In genomic region chr9:125277411-125277810, GRCh38 we compare ENCODE assay signal across 23 cellular contexts. TPM values are rescaled to one million over a fixed set of nuclear protein-coding genes. Genes with fewer than 3 reads are reported as not detected.
DNase-seq lines count a peak whose midpoint lies in the region; ATAC-seq, FAIRE-seq and TF ChIP-seq lines count a peak whose summit lies in the region.
"Had no signal": no experiment of that assay in that cellular context is flagged by ENCODE, and none has a peak within 500 bp of the region (broad histone marks: within the 10 kb centered on the region; RNA-seq: fewer than 3 reads in every experiment).

No MANE protein-coding gene starts in this region.

- H2BK12ac ChIP-seq in mesenchymal stem cell (ENCODE audit: low read length in 2 of 2) = no peak overlapping the region

- peaks cover 8% of the 10 kb centered on the region for H3K4me1 Mint-ChIP-seq in WTC11
- H3K4me1 Mint-ChIP-seq in T-helper 17 cell = peaks cover 14% of the 10 kb centered on the region

- no peak overlapping the region for H4K8ac ChIP-seq in mesenchymal stem cell (ENCODE audit: low read length)

- in situ Hi-C loops in HepG2 (cut with HindIII; ENCODE audit: extremely low pct_ligation_motif_present, low pct_unique_long_range_greater_than_20kb) = no loop called here

- H3K4ac ChIP-seq in mesenchymal stem cell (ENCODE audit: low read depth in 1 of 2, low read length in 2 of 2) = no peak overlapping the region

- H3K27ac Mint-ChIP-seq in WTC11 = peak overlapping the region; percentile 44; the same call in 1 of the 2 replicates
- H3K27ac Mint-ChIP-seq in T-helper 17 cell = no peak overlapping the region
- H3K27ac Mint-ChIP-seq: CD4-positive, alpha-beta memory T cell; HFFc6 had no signal

- no peaks in the 10 kb centered on the region for H3K9me3 Mint-ChIP-seq in WTC11
- H3K9me3 Mint-ChIP-seq: CD4-positive, alpha-beta memory T cell; HFFc6 had no signal

- no peak overlapping the region for H4K91ac ChIP-seq in mesenchymal stem cell (ENCODE audit: low read length)

- H3K9me3 ChIP-seq in HepG2 (ENCODE audit: low read length) (no peaks in the 10 kb centered on the region), right lobe of liver (no peaks in the 10 kb centered on the region), mesenchymal stem cell (ENCODE audit: control insufficient read depth, low read length) (no peaks in the 10 kb centered on the region), T-helper 17 cell (ENCODE audit: control insufficient read depth, low read length, poor library complexity, severe bottlenecking) (no peaks in the 10 kb centered on the region)
- H3K9me3 ChIP-seq: HAP-1 had no signal

- no TSS peak for BruUV-seq in HepG2 (replicated peaks; lab: Mats Ljungman, UMichigan)

- TF ChIP-seq CTCF in HepG2 (CRISPR knock-in tag; IDR thresholded peaks at IDR 0.05) (no peak), right lobe of liver (IDR thresholded peaks at IDR 0.05) (no peak), WTC11 (IDR thresholded peaks at IDR 0.05) (no peak)

- H3K18ac ChIP-seq in mesenchymal stem cell (ENCODE audit: low read depth in 1 of 2, low read length in 2 of 2) = no peak overlapping the region

- H3K27me3 Mint-ChIP-seq in WTC11 (ENCODE audit: low read depth) = no peaks in the 10 kb centered on the region
- H3K27me3 Mint-ChIP-seq in T-helper 17 cell = no peaks in the 10 kb centered on the region
- H3K27me3 Mint-ChIP-seq: CD4-positive, alpha-beta memory T cell had no signal

- H3K27me3 ChIP-seq in HepG2 (ENCODE audit: control insufficient read depth in 1 of 2, insufficient read depth in 2 of 2, low read length in 2 of 2) (no peaks in the 10 kb centered on the region), right lobe of liver (no peaks in the 10 kb centered on the region), mesenchymal stem cell (ENCODE audit: control insufficient read depth in 1 of 2, insufficient read depth in 1 of 2, low read length in 2 of 2) (no peaks in the 10 kb centered on the region)

- H2BK5ac ChIP-seq in mesenchymal stem cell (ENCODE audit: low read depth, low read length, poor library complexity, severe bottlenecking) = no peak overlapping the region

- no peak overlapping the region for H3K14ac ChIP-seq in mesenchymal stem cell (ENCODE audit: low read length in 2 of 2)

- TF ChIP-seq RAD21 in HepG2 (CRISPR knock-in tag; IDR thresholded peaks at IDR 0.05) = no peak

- no peak for TF ChIP-seq POLR2A in HepG2 (IDR thresholded peaks at IDR 0.05; ENCODE audit: insufficient read depth in 1 of 2, low read depth in 2 of 2, low read length in 2 of 2)
- no peak for TF ChIP-seq POLR2A in right lobe of liver (IDR thresholded peaks at IDR 0.05)

- TF ChIP-seq EP300 in HepG2 (IDR thresholded peaks at IDR 0.05; ENCODE audit: low read depth in 2 of 2, low read length in 2 of 2) = no peak
- TF ChIP-seq EP300 in HepG2 (CRISPR knock-in tag; IDR thresholded peaks at IDR 0.05; ENCODE audit: borderline replicate concordance) = no peak

- H2BK15ac ChIP-seq in mesenchymal stem cell (ENCODE audit: low read depth, poor library complexity, severe bottlenecking) = no peak overlapping the region

- DNase-seq in HepG2 (ENCODE audit: low spot score) (no peak), right lobe of liver (no peak), WTC11 (ENCODE audit: low spot score) (no peak), mesenchymal stem cell (no peak), NCI-H1105 (lab: John Stamatoyannopoulos, UW) (no peak), T-helper 17 cell (no peak)
- DNase-seq: C1 segment of cervical spinal cord; CD4-positive, alpha-beta memory T cell; COR-L47; DMS 273 treated with DMSO at 0.1 percent for 48 hours; DMS79; EL; GDM1; GOT3; HFFc6 had no signal

- H3K79me2 ChIP-seq in HepG2 (ENCODE audit: insufficient read depth, low read length) = peaks cover 82% of the 10 kb centered on the region

- H3K4me3 Mint-ChIP-seq in WTC11 (no peak overlapping the region), T-helper 17 cell (no peak overlapping the region)
- H3K4me3 Mint-ChIP-seq: CD4-positive, alpha-beta memory T cell; HFFc6 had no signal

- no peak overlapping the region for H2AK5ac ChIP-seq in mesenchymal stem cell (ENCODE audit: low read length, severe bottlenecking)

- H3K9ac ChIP-seq in HepG2 (ENCODE audit: insufficient read depth, low read depth, low read length) (no peak overlapping the region), mesenchymal stem cell (ENCODE audit: low read length) (no peak overlapping the region)

- H3K36me3 ChIP-seq in HepG2 (replicated peaks in 1 of 2; ENCODE audit: control insufficient read depth in 1 of 2, insufficient read depth in 2 of 2, low read length in 2 of 2) = peaks cover 0 to 4% of the 10 kb centered on the region in 2 experiments; a peak in 1 of 5 replicates
- H3K36me3 ChIP-seq in right lobe of liver = no peaks in the 10 kb centered on the region
- peaks cover 0 to 4% of the 10 kb centered on the region in 2 experiments for H3K36me3 ChIP-seq in mesenchymal stem cell (ENCODE audit: control insufficient read depth in 1 of 2, insufficient read depth in 2 of 2, low read depth in 1 of 2, low read length in 2 of 2)
- H3K36me3 ChIP-seq: HAP-1 had no signal

- intact Hi-C loops in HepG2 (cut with micrococcal nuclease; ENCODE audit: unreplicated experiment) (no loop called here), right lobe of liver (cut with DNase I) (no loop called here)

- FAIRE-seq in HepG2 (lab: Jason Lieb, UNC) = no peak
- FAIRE-seq: A204.1, D721Med, GM12891, GM18507, H54 had no signal

- POLR2A ChIA-PET in HepG2 (lab: Yijun Ruan, JAX) (interaction anchor here (1.1 to 2.0 kb wide), 2 partner anchors 16 to 36 kb away, joined by 4 to 11 read pairs; partner anchors contain the start of genes GAPVD1 and HSPA5), WTC11 (lab: Charles Lee) (no interaction called here)

- CTCF ChIA-PET in HepG2 (lab: Yijun Ruan, JAX; ENCODE audit: low intra/inter-chr PET ratio, low total read pairs) (no interaction called here), WTC11 (lab: Charles Lee) (interaction anchor here (0.6 kb wide), 1 partner anchor 27 kb away, joined by 3 read pairs; no protein-coding TSS in a partner anchor)

- H3K36me3 Mint-ChIP-seq in WTC11 (no peaks in the 10 kb centered on the region), T-helper 17 cell (ENCODE audit: low read depth) (peaks cover 2% of the 10 kb centered on the region)

- no peak overlapping the region for H3K23ac ChIP-seq in mesenchymal stem cell (ENCODE audit: low read length in 2 of 2)

- peaks cover 3% of the 10 kb centered on the region for H3K79me1 ChIP-seq in mesenchymal stem cell (replicated peaks; ENCODE audit: low read length, poor library complexity, severe bottlenecking)

- no peak overlapping the region for H2BK120ac ChIP-seq in mesenchymal stem cell (ENCODE audit: low read depth, low read length)

- no peak overlapping the region for H3K4me3 ChIP-seq in HepG2 (replicated peaks in 1 of 3; ENCODE audit: insufficient read depth in 1 of 3, low read depth in 2 of 3, low read length in 3 of 3)
- no peak overlapping the region for H3K4me3 ChIP-seq in right lobe of liver
- H3K4me3 ChIP-seq in mesenchymal stem cell (ENCODE audit: insufficient read depth in 1 of 2, low read depth in 1 of 2, low read length in 2 of 2) = no peak overlapping the region
- H3K4me3 ChIP-seq: HAP-1 had no signal

- H3K27ac ChIP-seq in HepG2 (ENCODE audit: extremely low read length, insufficient read depth, low read length) (no peak overlapping the region), right lobe of liver (no peak overlapping the region), mesenchymal stem cell (ENCODE audit: low read length, poor library complexity, severe bottlenecking) (peak overlapping the region; percentile 33)
- H3K27ac ChIP-seq: 22Rv1 had no signal

- ATAC-seq in HepG2 (no peak), right lobe of liver (no peak), WTC11 (no peak), GM21447 (IDR thresholded peaks at IDR 0.05; ENCODE audit: unreplicated experiment) (no peak), T-helper 17 cell (no peak)

- no peaks in the 10 kb centered on the region; the same call in 1 of the 2 replicates for H4K20me1 ChIP-seq in HepG2 (ENCODE audit: insufficient read depth, low read length)

- H2AFZ ChIP-seq in HepG2 (ENCODE audit: low read length) (no peak overlapping the region), mesenchymal stem cell (ENCODE audit: low read depth, low read length) (no peak overlapping the region)

- peaks cover 49% of the 10 kb centered on the region for H3K4me1 ChIP-seq in HepG2 (ENCODE audit: insufficient read depth, low read length)
- peaks cover 0 to 25% (median 12%) of the 10 kb centered on the region in 4 donors for H3K4me1 ChIP-seq in right lobe of liver
- peaks cover 18% of the 10 kb centered on the region for H3K4me1 ChIP-seq in mesenchymal stem cell (ENCODE audit: control insufficient read depth, insufficient read depth, low read depth, low read length)

- H3K4me2 ChIP-seq in HepG2 (ENCODE audit: low read depth, low read length) (no peak overlapping the region), mesenchymal stem cell (ENCODE audit: low read length, poor library complexity, severe bottlenecking) (no peak overlapping the region)

RNA-seq across cellular contexts. Expression of gene GAPVD1, which starts 15.8 kb away (rescaled TPM):
- total RNA-seq in HepG2 (2016; rRNA removed; fragmentation: Illumina TruSeq; extraction: Trizol) (33.2 and 47.0 TPM in 2 replicates), right lobe of liver (10 to 100 TPM; 15.7 to 24.1 (median 21.1) TPM), WTC11 (2021) (33.3 to 34.0 TPM (median 33.8 TPM) in 3 replicates), T-helper 17 cell (10 to 100 TPM; 67.1 to 76.4 TPM)
- 14.6 and 17.1 TPM in 2 replicates for total RNA-seq in HepG2 (2016; cell fraction: cytosol; rRNA removed; fragmentation: Illumina TruSeq; extraction: Trizol; ENCODE audit: low read depth)
- total RNA-seq in HepG2 (2016; cell fraction: insoluble cytoplasmic fraction; rRNA removed; fragmentation: Illumina TruSeq; extraction: Trizol) = 32.1 and 41.4 TPM in 2 replicates
- 14.1 and 14.7 TPM in 2 replicates for total RNA-seq in HepG2 (2016; cell fraction: membrane; rRNA removed; fragmentation: Illumina TruSeq; extraction: Trizol)
- total RNA-seq in HepG2 (2016; cell fraction: nucleus; rRNA removed; fragmentation: Illumina TruSeq; extraction: Trizol) = 39.6 and 45.1 TPM in 2 replicates
- polyA plus RNA-seq in HepG2 (2011; rRNA removed) = 9.4 and 11.1 TPM in 2 replicates
- polyA plus RNA-seq in HepG2 (2011; cell fraction: cytosol; rRNA removed) = 4.5 and 7.1 TPM in 2 replicates
- polyA plus RNA-seq in HepG2 (2011; cell fraction: nucleus; rRNA removed) = 15.4 and 18.2 TPM in 2 replicates
- 14.1 and 14.6 TPM in 2 replicates for polyA plus RNA-seq in HepG2 (2012)
- 0.40 and 0.53 TPM in 2 replicates for polyA plus RNA-seq in HepG2 (2016; cell fraction: cytosol; fragmentation: Illumina TruSeq; extraction: Trizol; ENCODE audit: low read depth)
- polyA plus RNA-seq in HepG2 (2016; cell fraction: insoluble cytoplasmic fraction; fragmentation: Illumina TruSeq; extraction: Trizol; ENCODE audit: low read depth) = 16.0 and 18.1 TPM in 2 replicates
- polyA plus RNA-seq in HepG2 (2016; cell fraction: membrane; fragmentation: Illumina TruSeq; extraction: Trizol; ENCODE audit: low read depth) = 1.4 and 1.7 TPM in 2 replicates
- polyA plus RNA-seq in HepG2 (2016; cell fraction: nucleus; fragmentation: Illumina TruSeq; extraction: Trizol; ENCODE audit: insufficient read depth, low read depth) = 21.3 and 26.6 TPM in 2 replicates
- 22.4 and 55.2 TPM in 2 replicates for polyA minus RNA-seq in HepG2 (2011; rRNA and poly(A)+ RNA removed; ENCODE audit: low replicate concordance)
- 24.6 and 33.5 TPM in 2 replicates for polyA minus RNA-seq in HepG2 (2011; cell fraction: cytosol; rRNA and poly(A)+ RNA removed)
- 59.9 and 66.5 TPM in 2 replicates for polyA minus RNA-seq in HepG2 (2011; cell fraction: nucleus; rRNA and poly(A)+ RNA removed)
- polyA plus RNA-seq in mesenchymal stem cell (2013, experiment 1 of 2) = 19.1 TPM
- 18.8 TPM for polyA plus RNA-seq in mesenchymal stem cell (2013, experiment 2 of 2)

RNA-seq across cellular contexts. Expression of gene HSPA5, which starts 36.3 kb away (rescaled TPM):
- total RNA-seq in HepG2 (2016; rRNA removed; fragmentation: Illumina TruSeq; extraction: Trizol) (170 and 201 TPM in 2 replicates), right lobe of liver (100 to 1,000 TPM; 240 to 359 (median 259) TPM), WTC11 (2021) (224 to 357 TPM (median 224 TPM) in 3 replicates), T-helper 17 cell (100 to 1,000 TPM; 224 to 229 TPM)
- 11.3 and 12.9 TPM in 2 replicates for total RNA-seq in HepG2 (2016; cell fraction: cytosol; rRNA removed; fragmentation: Illumina TruSeq; extraction: Trizol; ENCODE audit: low read depth)
- 150 and 197 TPM in 2 replicates for total RNA-seq in HepG2 (2016; cell fraction: insoluble cytoplasmic fraction; rRNA removed; fragmentation: Illumina TruSeq; extraction: Trizol)
- 29.2 and 35.2 TPM in 2 replicates for total RNA-seq in HepG2 (2016; cell fraction: membrane; rRNA removed; fragmentation: Illumina TruSeq; extraction: Trizol)
- total RNA-seq in HepG2 (2016; cell fraction: nucleus; rRNA removed; fragmentation: Illumina TruSeq; extraction: Trizol) = 348 and 388 TPM in 2 replicates
- 187 and 206 TPM in 2 replicates for polyA plus RNA-seq in HepG2 (2011; rRNA removed)
- polyA plus RNA-seq in HepG2 (2011; cell fraction: cytosol; rRNA removed) = 150 and 201 TPM in 2 replicates
- polyA plus RNA-seq in HepG2 (2011; cell fraction: nucleus; rRNA removed) = 105 and 114 TPM in 2 replicates
- 378 and 476 TPM in 2 replicates for polyA plus RNA-seq in HepG2 (2012)
- polyA plus RNA-seq in HepG2 (2016; cell fraction: cytosol; fragmentation: Illumina TruSeq; extraction: Trizol; ENCODE audit: low read depth) = 23.2 and 24.9 TPM in 2 replicates
- 263 and 283 TPM in 2 replicates for polyA plus RNA-seq in HepG2 (2016; cell fraction: insoluble cytoplasmic fraction; fragmentation: Illumina TruSeq; extraction: Trizol; ENCODE audit: low read depth)
- polyA plus RNA-seq in HepG2 (2016; cell fraction: membrane; fragmentation: Illumina TruSeq; extraction: Trizol; ENCODE audit: low read depth) = 33.1 and 41.5 TPM in 2 replicates
- polyA plus RNA-seq in HepG2 (2016; cell fraction: nucleus; fragmentation: Illumina TruSeq; extraction: Trizol; ENCODE audit: insufficient read depth, low read depth) = 733 and 789 TPM in 2 replicates
- 133 and 284 TPM in 2 replicates for polyA minus RNA-seq in HepG2 (2011; rRNA and poly(A)+ RNA removed; ENCODE audit: low replicate concordance)
- 290 and 324 TPM in 2 replicates for polyA minus RNA-seq in HepG2 (2011; cell fraction: cytosol; rRNA and poly(A)+ RNA removed)
- polyA minus RNA-seq in HepG2 (2011; cell fraction: nucleus; rRNA and poly(A)+ RNA removed) = 124 and 160 TPM in 2 replicates
- polyA plus RNA-seq in mesenchymal stem cell (2013, experiment 1 of 2) = 408 TPM
- 401 TPM for polyA plus RNA-seq in mesenchymal stem cell (2013, experiment 2 of 2)
